Comparison of ENCODE assay signal across 8 cellular contexts in genomic region chr5:109692011-109692410, GRCh38. TPM values are rescaled to one million over a fixed set of nuclear protein-coding genes. Genes with fewer than 3 reads are reported as not detected.
DNase-seq lines count a peak whose midpoint lies in the region; ATAC-seq and TF ChIP-seq lines count a peak whose summit lies in the region.

No MANE protein-coding gene starts in this region.

- no peak overlapping the region for H2AK5ac ChIP-seq in mesenchymal stem cell (ENCODE audit: low read length, severe bottlenecking)

- CTCF ChIA-PET in AG04450 (lab: Charles Lee), result interaction anchor here (0.6 to 2.9 kb wide), 7 partner anchors 10 to 136 kb away, joined by 3 to 11 read pairs (median 4); no protein-coding TSS in a partner anchor

- peaks cover 11% of the 10 kb centered on the region for H3K4me1 ChIP-seq in mesenchymal stem cell (ENCODE audit: control insufficient read depth, insufficient read depth, low read depth, low read length)

- no peak overlapping the region for H4K91ac ChIP-seq in mesenchymal stem cell (ENCODE audit: low read length)

- no peak overlapping the region for H3K27ac ChIP-seq in AG04450 (ENCODE audit: low read depth, low read length)
- peak overlapping the region; percentile 24 for H3K27ac ChIP-seq in mesenchymal stem cell (ENCODE audit: low read length, poor library complexity, severe bottlenecking)

- no peak overlapping the region for H3K14ac ChIP-seq in mesenchymal stem cell (ENCODE audit: low read length in 2 of 2)

- no peak overlapping the region for H3K4ac ChIP-seq in mesenchymal stem cell (ENCODE audit: low read depth in 1 of 2, low read length in 2 of 2)

- H3K36me3 ChIP-seq in mesenchymal stem cell (ENCODE audit: control insufficient read depth in 1 of 2, insufficient read depth in 2 of 2, low read depth in 1 of 2, low read length in 2 of 2), result no peaks in the 10 kb centered on the region

- no peak overlapping the region for H2BK5ac ChIP-seq in mesenchymal stem cell (ENCODE audit: low read depth, low read length, poor library complexity, severe bottlenecking)

- H4K8ac ChIP-seq in mesenchymal stem cell (ENCODE audit: low read length), result no peak overlapping the region

- H2BK12ac ChIP-seq in mesenchymal stem cell (ENCODE audit: low read length in 2 of 2), result no peak overlapping the region

- peak overlapping the region; percentile 63 for H3K4me2 ChIP-seq in mesenchymal stem cell (ENCODE audit: low read length, poor library complexity, severe bottlenecking)

- H3K9me3 ChIP-seq in AG04450 (ENCODE audit: control insufficient read depth, insufficient read depth, low read length), result peaks cover 3% of the 10 kb centered on the region; the same call in 1 of the 2 replicates
- peaks cover 6% of the 10 kb centered on the region for H3K9me3 ChIP-seq in mesenchymal stem cell (ENCODE audit: control insufficient read depth, low read length)

- POLR2A ChIA-PET in AG04450 (lab: Yijun Ruan, JAX), result interaction anchor here (1.4 kb wide), 1 partner anchor 52 kb away, joined by 4 read pairs; no protein-coding TSS in a partner anchor

- H3K4me3 ChIP-seq in AG04450 (ENCODE audit: low read depth, low read length) (peak overlapping the region; percentile 27; the same call in 1 of the 2 replicates), astrocyte of the cerebellum (ENCODE audit: low read depth, low read length) (peak overlapping the region; percentile 83), mesenchymal stem cell (ENCODE audit: insufficient read depth in 1 of 2, low read depth in 1 of 2, low read length in 2 of 2) (peak overlapping the region in 1 of 2 experiments; percentile 92)

- TF ChIP-seq CTCF in AG04450 (IDR thresholded peaks at IDR 0.05; ENCODE audit: low read depth, low read length) (no peak), astrocyte of the cerebellum (IDR thresholded peaks at IDR 0.05; ENCODE audit: low read depth, low read length, missing control alignments) (no peak)

- DNase-seq in AG04450 (ENCODE audit: low read depth, low spot score) (no peak), HS-5 (ENCODE audit: low read depth) (peak; percentile 49), astrocyte of the cerebellum (ENCODE audit: low read depth) (no peak), mesenchymal stem cell (peak; percentile 63), 8988T (no peak), NCI-H128 (lab: John Stamatoyannopoulos, UW; ENCODE audit: unreplicated experiment) (no peak), UCSD-AML1 (lab: John Stamatoyannopoulos, UW; ENCODE audit: unreplicated experiment) (no peak)

- no peak overlapping the region for H3K23ac ChIP-seq in mesenchymal stem cell (ENCODE audit: low read length in 2 of 2)

- peak overlapping the region in 1 of 2 experiments; percentile 71 for H3K18ac ChIP-seq in mesenchymal stem cell (ENCODE audit: low read depth in 1 of 2, low read length in 2 of 2)

- H3K9ac ChIP-seq in mesenchymal stem cell (ENCODE audit: low read length), result peak overlapping the region; percentile 88

- 20% methylated on average over 1 of the region's 1 CpG for WGBS in mesenchymal stem cell

- H3K27me3 ChIP-seq in AG04450 (ENCODE audit: control insufficient read depth, insufficient read depth, low read length), result no peaks in the 10 kb centered on the region
- H3K27me3 ChIP-seq in mesenchymal stem cell (ENCODE audit: control insufficient read depth in 1 of 2, insufficient read depth in 1 of 2, low read length in 2 of 2), result no peaks in the 10 kb centered on the region

- H2BK120ac ChIP-seq in mesenchymal stem cell (ENCODE audit: low read depth, low read length), result no peak overlapping the region

- in situ Hi-C loops in astrocyte of the cerebellum (cut with HindIII; ENCODE audit: low sequenced_read_pairs), result no loop called here

- H2AFZ ChIP-seq in mesenchymal stem cell (ENCODE audit: low read depth, low read length), result no peak overlapping the region

- ATAC-seq in GM21529 (IDR thresholded peaks at IDR 0.05; ENCODE audit: unreplicated experiment), result no peak

- H2BK15ac ChIP-seq in mesenchymal stem cell (ENCODE audit: low read depth, poor library complexity, severe bottlenecking), result no peak overlapping the region

- H3K79me1 ChIP-seq in mesenchymal stem cell (replicated peaks; ENCODE audit: low read length, poor library complexity, severe bottlenecking), result no peaks in the 10 kb centered on the region

RNA-seq across cellular contexts. Expression of gene MAN2A1, which starts 2.3 kb away (rescaled TPM):
- 40.1 and 55.8 TPM in 2 replicates for polyA plus RNA-seq in AG04450 (2011; rRNA removed)
- polyA minus RNA-seq in AG04450 (2011; rRNA and poly(A)+ RNA removed), result 41.5 and 71.9 TPM in 2 replicates
- polyA plus RNA-seq in mesenchymal stem cell (2013, experiment 1 of 2), result 77.9 TPM
- polyA plus RNA-seq in mesenchymal stem cell (2013, experiment 2 of 2), result 78.7 TPM

Comparison
In these comparisons a context has a peak if more than half of its experiments do, and no peak if none do; other contexts are left out.
1. DNase-seq: peak in HS-5 (single experiment) and mesenchymal stem cell (single experiment); none in AG04450 (single experiment), astrocyte of the cerebellum (single experiment), 8988T (single experiment), NCI-H128 (single experiment) and UCSD-AML1 (single experiment).